ENCODE assay signal across 10 cellular contexts in genomic region chr9:132946624-132947295, GRCh38. TPM values are rescaled to one million over a fixed set of nuclear protein-coding genes. Genes with fewer than 3 reads are reported as not detected.
DNase-seq lines count a peak whose midpoint lies in the region; ATAC-seq and TF ChIP-seq lines count a peak whose summit lies in the region.
"Had no signal": no experiment of that assay in that cellular context is flagged by ENCODE, and none has a peak within 500 bp of the region (broad histone marks: within the 10 kb centered on the region; RNA-seq: fewer than 3 reads in every experiment).

No MANE protein-coding gene starts in this region.

- H3K27me3 ChIP-seq in endodermal cell (ENCODE audit: control insufficient read depth, insufficient read depth, low read length, poor library complexity, severe bottlenecking): no peaks in the 10 kb centered on the region

- ATAC-seq in HG03442 (IDR thresholded peaks at IDR 0.05; ENCODE audit: unreplicated experiment) (no peak), HG02763 (IDR thresholded peaks at IDR 0.05; ENCODE audit: unreplicated experiment) (no peak)

- peak overlapping the region; percentile 84 for H3K27ac Mint-ChIP-seq in endodermal cell
- no peak overlapping the region for H3K27ac Mint-ChIP-seq in neural crest cell (ENCODE audit: unreplicated experiment)
- H3K27ac Mint-ChIP-seq: activated CD4-positive, alpha-beta T cell treated with anti-CD3 and anti-CD28 coated beads, Interleukin-2, amount 10 ng/mL, durations not matched to agents 7 days and 5 days had no signal

- H3K9ac ChIP-seq in endodermal cell (ENCODE audit: extremely low read depth, low read length, poor library complexity, severe bottlenecking): no peak overlapping the region
- H3K9ac ChIP-seq: parathyroid adenoma had no signal

- H3K36me3 Mint-ChIP-seq in endodermal cell (ENCODE audit: low read depth) (no peaks in the 10 kb centered on the region), neural crest cell (ENCODE audit: low read depth) (no peaks in the 10 kb centered on the region)

- H3K4me1 ChIP-seq in endodermal cell (ENCODE audit: control insufficient read depth, insufficient read depth, low read length): no peaks in the 10 kb centered on the region

- 86 to 89% methylated on average over 5 to 7 of the region's 7 CpGs for WGBS in endodermal cell (ENCODE audit: insufficient coverage in 1 of 2, insufficient read length in 1 of 2), 2 experiments

- peak overlapping the region; percentile 12 for H3K27ac ChIP-seq in endodermal cell (ENCODE audit: low read depth, low read length)
- H3K27ac ChIP-seq: parathyroid adenoma had no signal

- H3K27me3 Mint-ChIP-seq in endodermal cell (ENCODE audit: insufficient read depth) (no peaks in the 10 kb centered on the region), neural crest cell (ENCODE audit: low read depth) (no peaks in the 10 kb centered on the region)
- H3K27me3 Mint-ChIP-seq: activated CD4-positive, alpha-beta T cell treated with anti-CD3 and anti-CD28 coated beads, Interleukin-2, amount 10 ng/mL, durations not matched to agents 7 days and 5 days had no signal

- no peak overlapping the region for H3K4me3 ChIP-seq in endodermal cell (ENCODE audit: low read length)

- H3K4me1 Mint-ChIP-seq in endodermal cell: peaks cover 37% of the 10 kb centered on the region
- H3K4me1 Mint-ChIP-seq in neural crest cell: peaks cover 29% of the 10 kb centered on the region

- no peaks in the 10 kb centered on the region for H3K9me3 ChIP-seq in endodermal cell (ENCODE audit: control insufficient read depth, low read length)

- DNase-seq in ELF-1 (ENCODE audit: low read depth, low spot score) (peak; percentile 55), NCI-H2171 (lab: John Stamatoyannopoulos, UW) (peak; percentile 67), endodermal cell (peak; percentile 84), neural crest cell (ENCODE audit: low read depth, low spot score) (no peak), T-helper 1 cell (no peak), NCI-H1417 treated with DMSO at 0.1 percent for 48 hours (lab: John Stamatoyannopoulos, UW) (no peak)
- DNase-seq: activated CD4-positive, alpha-beta T cell treated with anti-CD3 and anti-CD28 coated beads, Interleukin-2, amount 10 ng/mL, durations not matched to agents 7 days and 5 days had no signal

- TF ChIP-seq CTCF in endodermal cell (conservative IDR thresholded peaks at IDR 0.05) (no peak), neural crest cell (conservative IDR thresholded peaks at IDR 0.05) (no peak)

- H3K4me3 Mint-ChIP-seq in endodermal cell: no peak overlapping the region
- peak overlapping the region; percentile 95 for H3K4me3 Mint-ChIP-seq in neural crest cell
- H3K4me3 Mint-ChIP-seq: activated CD4-positive, alpha-beta T cell treated with anti-CD3 and anti-CD28 coated beads, Interleukin-2, amount 10 ng/mL, durations not matched to agents 7 days and 5 days had no signal

- H3K9me3 Mint-ChIP-seq in endodermal cell: no peaks in the 10 kb centered on the region
- H3K9me3 Mint-ChIP-seq in neural crest cell: no peaks in the 10 kb centered on the region
- H3K9me3 Mint-ChIP-seq: activated CD4-positive, alpha-beta T cell treated with anti-CD3 and anti-CD28 coated beads, Interleukin-2, amount 10 ng/mL, durations not matched to agents 7 days and 5 days had no signal

- H3K36me3 ChIP-seq in endodermal cell (ENCODE audit: control insufficient read depth, insufficient read depth, low read length): no peaks in the 10 kb centered on the region

RNA-seq across cellular contexts. Expression of gene TSC1, which starts 2.3 kb away (rescaled TPM):
- total RNA-seq in endodermal cell: 10 to 100 TPM; 67.8 to 72.9 TPM
- polyA plus RNA-seq in endodermal cell (2013, experiment 1 of 2): 37.9 TPM
- polyA plus RNA-seq in endodermal cell (2013, experiment 2 of 2): 33.7 TPM
- total RNA-seq in neural crest cell: 50.9 and 57.4 TPM in 2 replicates

RNA-seq across cellular contexts. Expression of gene GFI1B, which starts 31.7 kb away (rescaled TPM):
- under 1 TPM in 1 of 2 donors, not detected in 1; 0.44 TPM for total RNA-seq in endodermal cell
- not detected for polyA plus RNA-seq in endodermal cell (2013, experiment 1 of 2)
- not detected for polyA plus RNA-seq in endodermal cell (2013, experiment 2 of 2)
- total RNA-seq in neural crest cell: not detected in 2 replicates
- total RNA-seq: activated CD4-positive, alpha-beta T cell treated with anti-CD3 and anti-CD28 coated beads, Interleukin-2, amount 10 ng/mL, durations not matched to agents 7 days and 5 days had no signal

Comparison
In these comparisons a context has a peak if more than half of its experiments do, and no peak if none do; other contexts are left out.
1. DNase-seq: peak in ELF-1 (single experiment), NCI-H2171 (single experiment) and endodermal cell (single experiment); none in neural crest cell (single experiment), T-helper 1 cell (0 of 5) and NCI-H1417 treated with DMSO at 0.1 percent for 48 hours (single experiment).